In genomic region chr12:132144115-132145071, GRCh38 we compare ENCODE assay signal across 1 cellular context.
TF ChIP-seq lines count a peak whose summit lies in the region.

TSS of gene DDX51 (minus strand) at chr12:132144319. CDS start at chr12:132144296, 23 bp downstream.
TSS of gene NOC4L (plus strand) at chr12:132144457. CDS start at chr12:132144489, 32 bp downstream.

TF ChIP-seq in HEK293, 187 proteins besides CTCF, POLR2A, EP300 and RAD21 (continued from another document and continues in another):
- TF ChIP-seq KLF17 (tag by site-specific recombination; IDR thresholded peaks at IDR 0.05), result peak; percentile 97
- TF ChIP-seq, protein P1, sequence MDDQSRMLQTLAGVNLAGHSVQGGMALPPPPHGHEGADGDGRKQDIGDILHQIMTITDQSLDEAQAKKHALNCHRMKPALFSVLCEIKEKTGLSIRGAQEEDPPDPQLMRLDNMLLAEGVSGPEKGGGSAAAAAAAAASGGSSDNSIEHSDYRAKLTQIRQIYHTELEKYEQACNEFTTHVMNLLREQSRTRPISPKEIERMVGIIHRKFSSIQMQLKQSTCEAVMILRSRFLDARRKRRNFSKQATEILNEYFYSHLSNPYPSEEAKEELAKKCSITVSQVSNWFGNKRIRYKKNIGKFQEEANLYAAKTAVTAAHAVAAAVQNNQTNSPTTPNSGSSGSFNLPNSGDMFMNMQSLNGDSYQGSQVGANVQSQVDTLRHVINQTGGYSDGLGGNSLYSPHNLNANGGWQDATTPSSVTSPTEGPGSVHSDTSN (CRISPR knock-in tag; IDR thresholded peaks at IDR 0.05), result 0 out of 2 replicates have a peak, but pooled peaks have one; percentile 87
- TF ChIP-seq ZNF837 (tag by site-specific recombination; IDR thresholded peaks at IDR 0.05), result no peak
- peak; percentile 100 for TF ChIP-seq ZNF629 (tag by site-specific recombination; IDR thresholded peaks at IDR 0.05)
- TF ChIP-seq GLI2 (tag by site-specific recombination; IDR thresholded peaks at IDR 0.05; ENCODE audit: borderline replicate concordance, low read depth), result peak; percentile 11; the same call in 1 of the 2 replicates
- TF ChIP-seq, protein P2, sequence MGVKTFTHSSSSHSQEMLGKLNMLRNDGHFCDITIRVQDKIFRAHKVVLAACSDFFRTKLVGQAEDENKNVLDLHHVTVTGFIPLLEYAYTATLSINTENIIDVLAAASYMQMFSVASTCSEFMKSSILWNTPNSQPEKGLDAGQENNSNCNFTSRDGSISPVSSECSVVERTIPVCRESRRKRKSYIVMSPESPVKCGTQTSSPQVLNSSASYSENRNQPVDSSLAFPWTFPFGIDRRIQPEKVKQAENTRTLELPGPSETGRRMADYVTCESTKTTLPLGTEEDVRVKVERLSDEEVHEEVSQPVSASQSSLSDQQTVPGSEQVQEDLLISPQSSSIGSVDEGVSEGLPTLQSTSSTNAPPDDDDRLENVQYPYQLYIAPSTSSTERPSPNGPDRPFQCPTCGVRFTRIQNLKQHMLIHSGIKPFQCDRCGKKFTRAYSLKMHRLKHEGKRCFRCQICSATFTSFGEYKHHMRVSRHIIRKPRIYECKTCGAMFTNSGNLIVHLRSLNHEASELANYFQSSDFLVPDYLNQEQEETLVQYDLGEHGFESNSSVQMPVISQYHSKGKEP (tag by site-specific recombination; IDR thresholded peaks at IDR 0.05), result peak; percentile 78
- TF ChIP-seq ZNF341 (tag by site-specific recombination; IDR thresholded peaks at IDR 0.05; ENCODE audit: low read depth), result 0 out of 2 replicates have a peak, but pooled peaks have one; percentile 19
- TF ChIP-seq ZNF580 (tag by site-specific recombination; IDR thresholded peaks at IDR 0.05), result peak; percentile 95
- peak; percentile 60 for TF ChIP-seq EGR2 (tag by site-specific recombination; IDR thresholded peaks at IDR 0.05; ENCODE audit: low read depth)
- TF ChIP-seq, protein P3, sequence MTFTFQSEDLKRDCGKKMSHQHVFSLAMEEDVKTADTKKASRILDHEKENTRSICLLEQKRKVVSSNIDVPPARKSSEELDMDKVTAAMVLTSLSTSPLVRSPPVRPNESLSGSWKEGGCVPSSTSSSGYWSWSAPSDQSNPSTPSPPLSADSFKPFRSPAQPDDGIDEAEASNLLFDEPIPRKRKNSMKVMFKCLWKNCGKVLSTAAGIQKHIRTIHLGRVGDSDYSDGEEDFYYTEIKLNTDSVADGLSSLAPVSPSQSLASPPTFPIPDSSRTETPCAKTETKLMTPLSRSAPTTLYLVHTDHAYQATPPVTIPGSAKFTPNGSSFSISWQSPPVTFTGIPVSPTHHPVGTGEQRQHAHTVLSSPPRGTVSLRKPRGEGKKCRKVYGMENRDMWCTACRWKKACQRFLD (tag by site-specific recombination; IDR thresholded peaks at IDR 0.05), result peak; percentile 76; the same call in 1 of the 2 replicates
- no peak for TF ChIP-seq MYNN (tag by site-specific recombination; IDR thresholded peaks at IDR 0.05; ENCODE audit: borderline replicate concordance)
- TF ChIP-seq ZNF518A (tag by site-specific recombination; conservative IDR thresholded peaks at IDR 0.05; ENCODE audit: low read depth), result 0 out of 2 replicates have a peak, but pooled peaks have one; percentile 20
- 0 out of 2 replicates have a peak, but pooled peaks have one; percentile 56 for TF ChIP-seq OVOL3 (tag by site-specific recombination; IDR thresholded peaks at IDR 0.05)
- 0 out of 2 replicates have a peak, but pooled peaks have one; percentile 18 for TF ChIP-seq ZBTB11 (tag by site-specific recombination; conservative IDR thresholded peaks at IDR 0.05; ENCODE audit: low read depth)
- peak; percentile 76 for TF ChIP-seq PATZ1 (tag by site-specific recombination; IDR thresholded peaks at IDR 0.05)
- TF ChIP-seq KLF8 (tag by site-specific recombination; IDR thresholded peaks at IDR 0.05), result peak; percentile 97
- TF ChIP-seq OSR2 (tag by site-specific recombination; IDR thresholded peaks at IDR 0.05), result 0 out of 2 replicates have a peak, but pooled peaks have one; percentile 43
- peak; percentile 76 for TF ChIP-seq ZNF692 (tag by site-specific recombination; IDR thresholded peaks at IDR 0.05)
- TF ChIP-seq, protein P4, sequence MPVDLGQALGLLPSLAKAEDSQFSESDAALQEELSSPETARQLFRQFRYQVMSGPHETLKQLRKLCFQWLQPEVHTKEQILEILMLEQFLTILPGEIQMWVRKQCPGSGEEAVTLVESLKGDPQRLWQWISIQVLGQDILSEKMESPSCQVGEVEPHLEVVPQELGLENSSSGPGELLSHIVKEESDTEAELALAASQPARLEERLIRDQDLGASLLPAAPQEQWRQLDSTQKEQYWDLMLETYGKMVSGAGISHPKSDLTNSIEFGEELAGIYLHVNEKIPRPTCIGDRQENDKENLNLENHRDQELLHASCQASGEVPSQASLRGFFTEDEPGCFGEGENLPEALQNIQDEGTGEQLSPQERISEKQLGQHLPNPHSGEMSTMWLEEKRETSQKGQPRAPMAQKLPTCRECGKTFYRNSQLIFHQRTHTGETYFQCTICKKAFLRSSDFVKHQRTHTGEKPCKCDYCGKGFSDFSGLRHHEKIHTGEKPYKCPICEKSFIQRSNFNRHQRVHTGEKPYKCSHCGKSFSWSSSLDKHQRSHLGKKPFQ (tag by site-specific recombination; IDR thresholded peaks at IDR 0.05), result no peak; the same call in 1 of the 2 replicates
- peak; percentile 83 for TF ChIP-seq SP3 (tag by site-specific recombination; IDR thresholded peaks at IDR 0.05)
- TF ChIP-seq SP7 (tag by site-specific recombination; IDR thresholded peaks at IDR 0.05), result peak; percentile 88
- peak; percentile 100 for TF ChIP-seq ZBTB10 (tag by site-specific recombination; IDR thresholded peaks at IDR 0.05)
- TF ChIP-seq ZNF777 (tag by site-specific recombination; IDR thresholded peaks at IDR 0.05; ENCODE audit: borderline replicate concordance), result no peak
- TF ChIP-seq WT1 (tag by site-specific recombination; IDR thresholded peaks at IDR 0.05), result peak; percentile 25; the same call in 1 of the 2 replicates
- TF ChIP-seq ZNF48 (tag by site-specific recombination; IDR thresholded peaks at IDR 0.05), result no peak
- peak; percentile 85 for TF ChIP-seq ZEB2 (tag by site-specific recombination; IDR thresholded peaks at IDR 0.05)
